ENCODE assay signal across 29 cellular contexts in genomic region chr16:60815865-60816264, GRCh38.
"Had no signal": no experiment of that assay in that cellular context is flagged by ENCODE, and none has a peak within 500 bp of the region (broad histone marks: within the 10 kb centered on the region; RNA-seq: fewer than 3 reads in every experiment).

No MANE protein-coding gene starts in this region.

- H3K9me3 ChIP-seq: neutrophil, psoas muscle, suprapubic skin, tibial nerve, uterus had no signal

- H3K4me1 ChIP-seq: neural progenitor cell, parathyroid adenoma, psoas muscle, suprapubic skin, tibial nerve, uterus had no signal

- H3K27ac Mint-ChIP-seq: mesothelial cell of epicardium; naive B cell; natural killer cell; nephron progenitor cell; neural progenitor cell; stimulated activated effector memory CD8-positive, alpha-beta T cell treated with anti-CD3 and anti-CD28 coated beads, Interleukin-12 subunit alpha, Interleukin-12 subunit beta, amount 100 ng/mL, for 72 hours; stimulated activated naive CD8-positive, alpha-beta T cell treated with anti-CD3 and anti-CD28 coated beads, Interleukin-15, Interleukin-2, amounts not matched to agents 100 ng/mL and 50 ng/mL, for 24 hours; type B pancreatic cell had no signal

- DNase-seq: hippocampal formation; kidney glomerular epithelial cell; left cardiac atrium; mesendoderm; naive B cell; natural killer cell; nephron progenitor cell; occipital lobe; psoas muscle; stimulated activated CD4-positive, alpha-beta T cell treated with anti-CD3 and anti-CD28 coated beads, Interleukin-12 subunit alpha, Interleukin-12 subunit beta, amount 100 ng/mL, for 4 hours; stimulated activated CD4-positive, alpha-beta T cell treated with anti-CD3 and anti-CD28 coated beads, Interleukin-15, amount 100 ng/mL, for 24 hours; stimulated activated CD4-positive, alpha-beta T cell treated with anti-CD3 and anti-CD28 coated beads, Interleukin-2, amount 100 ng/mL, for 24 hours; stimulated activated CD4-positive, alpha-beta T cell treated with anti-CD3 and anti-CD28 coated beads, Interleukin-4, amount 100 ng/mL, for 1 hour; stimulated activated naive CD4-positive, alpha-beta T cell; uterus had no signal

- H3K4me3 ChIP-seq: lung, neural progenitor cell, psoas muscle, skin epidermis, suprapubic skin, tibial nerve, uterus had no signal

- H3K36me3 ChIP-seq: neural progenitor cell, neutrophil, suprapubic skin, tibial nerve, uterus had no signal

- H3K27ac ChIP-seq: neural progenitor cell, neutrophil, parathyroid adenoma, psoas muscle, skin epidermis, suprapubic skin, tibial nerve, uterus had no signal

- H3K27me3 Mint-ChIP-seq: naive B cell; stimulated activated naive CD8-positive, alpha-beta T cell treated with anti-CD3 and anti-CD28 coated beads, Interleukin-15, Interleukin-2, amounts not matched to agents 100 ng/mL and 50 ng/mL, for 24 hours; type B pancreatic cell had no signal

- FAIRE-seq: keratinocyte had no signal

- H3K27me3 ChIP-seq: neural progenitor cell, neutrophil, suprapubic skin, tibial nerve, uterus had no signal

- H3K4me3 Mint-ChIP-seq: mesothelial cell of epicardium; naive B cell; natural killer cell; nephron progenitor cell; neural progenitor cell; stimulated activated effector memory CD8-positive, alpha-beta T cell treated with anti-CD3 and anti-CD28 coated beads, Interleukin-12 subunit alpha, Interleukin-12 subunit beta, amount 100 ng/mL, for 72 hours; stimulated activated naive CD8-positive, alpha-beta T cell treated with anti-CD3 and anti-CD28 coated beads, Interleukin-15, Interleukin-2, amounts not matched to agents 100 ng/mL and 50 ng/mL, for 24 hours; type B pancreatic cell had no signal

- H3K4me1 Mint-ChIP-seq: mesothelial cell of epicardium; naive B cell; natural killer cell; nephron progenitor cell; neural progenitor cell; stimulated activated effector memory CD8-positive, alpha-beta T cell treated with anti-CD3 and anti-CD28 coated beads, Interleukin-12 subunit alpha, Interleukin-12 subunit beta, amount 100 ng/mL, for 72 hours had no signal

- ATAC-seq: left lobe of liver; natural killer cell; psoas muscle; sciatic nerve; stimulated activated effector memory CD8-positive, alpha-beta T cell treated with anti-CD3 and anti-CD28 coated beads, Interleukin-12 subunit alpha, Interleukin-12 subunit beta, amount 100 ng/mL, for 72 hours had no signal

- H3K36me3 Mint-ChIP-seq: mesothelial cell of epicardium; naive B cell; natural killer cell; neural progenitor cell; stimulated activated effector memory CD8-positive, alpha-beta T cell treated with anti-CD3 and anti-CD28 coated beads, Interleukin-12 subunit alpha, Interleukin-12 subunit beta, amount 100 ng/mL, for 72 hours; type B pancreatic cell had no signal

- H3K9me3 Mint-ChIP-seq: mesothelial cell of epicardium, nephron progenitor cell, neural progenitor cell, type B pancreatic cell had no signal
